23 cellular contexts compared by ENCODE assay signal in genomic region chrX:39873111-39873510, GRCh38.
DNase-seq lines count a peak whose midpoint lies in the region; ATAC-seq, FAIRE-seq and TF ChIP-seq lines count a peak whose summit lies in the region.
"Had no signal": no experiment of that assay in that cellular context is flagged by ENCODE, and none has a peak within 500 bp of the region (broad histone marks: within the 10 kb centered on the region; RNA-seq: fewer than 3 reads in every experiment).

No MANE protein-coding gene starts in this region.

- POLR2A ChIA-PET in activated CD4-positive, alpha-beta memory T cell treated with anti-CD3 and anti-CD28 coated beads for 36 hours (lab: Charles Lee), result interaction anchor here (1.8 to 2.7 kb wide), 2 partner anchors 13 to 18 kb away, joined by 14 to 22 read pairs; no protein-coding TSS in a partner anchor
- POLR2A ChIA-PET in activated CD4-positive, alpha-beta memory T cell treated with anti-CD3 and anti-CD28 coated beads, Interleukin-2, amount 10 ng/mL, durations not matched to agents 7 days and 5 days (lab: Charles Lee), result interaction anchor here (1.2 to 2.4 kb wide), 3 partner anchors 13 to 225 kb away, joined by 3 to 22 read pairs (median 17); partner anchors contain the start of gene BCOR
- POLR2A ChIA-PET in H1 (lab: Charles Lee; ENCODE audit: partially characterized antibody), result interaction anchor here (0.7 kb wide), 1 partner anchor 13 kb away, joined by 3 read pairs; no protein-coding TSS in a partner anchor

- peak overlapping the region; percentile 37 for H3K4me3 Mint-ChIP-seq in activated CD4-positive, alpha-beta memory T cell treated with anti-CD3 and anti-CD28 coated beads for 36 hours
- H3K4me3 Mint-ChIP-seq in activated CD4-positive, alpha-beta memory T cell treated with anti-CD3 and anti-CD28 coated beads, Interleukin-2, amount 10 ng/mL, durations not matched to agents 7 days and 5 days, result no peak overlapping the region

- H3K9me3 Mint-ChIP-seq in activated CD4-positive, alpha-beta memory T cell treated with anti-CD3 and anti-CD28 coated beads for 36 hours, result no peaks in the 10 kb centered on the region
- H3K9me3 Mint-ChIP-seq in activated CD4-positive, alpha-beta memory T cell treated with anti-CD3 and anti-CD28 coated beads, Interleukin-2, amount 10 ng/mL, durations not matched to agents 7 days and 5 days, result no peaks in the 10 kb centered on the region
- H3K9me3 Mint-ChIP-seq in activated naive CD4-positive, alpha-beta T cell treated with anti-CD3 and anti-CD28 coated beads, Interleukin-2, amount 50 U/mL, for 72 hours, result peaks cover 4 to 7% of the 10 kb centered on the region in 2 donors
- H3K9me3 Mint-ChIP-seq: CD8-positive, alpha-beta memory T cell had no signal

- TF ChIP-seq POLR2A in H1 (IDR thresholded peaks at IDR 0.05; ENCODE audit: control extremely low read depth in 1 of 2, low read depth in 2 of 2, low read length in 2 of 2), result no peak

- H3K4ac ChIP-seq in H1 (replicated peaks; ENCODE audit: insufficient read length, low read depth, low read length), result no peak overlapping the region

- H3K79me2 ChIP-seq in H1 (ENCODE audit: control insufficient read depth in 1 of 2, insufficient read depth in 2 of 2, low read length in 2 of 2), result no peaks in the 10 kb centered on the region

- H3K9ac ChIP-seq in H1 (replicated peaks in 1 of 4; ENCODE audit: extremely low read depth in 1 of 4, low read depth in 3 of 4, low read length in 3 of 4), result no peak overlapping the region

- no peaks in the 10 kb centered on the region for H3K9me3 ChIP-seq in H1 (ENCODE audit: insufficient read depth in 2 of 2, low read depth in 1 of 2, low read length in 1 of 2)

- H3K36me3 Mint-ChIP-seq in activated CD4-positive, alpha-beta memory T cell treated with anti-CD3 and anti-CD28 coated beads for 36 hours, result no peaks in the 10 kb centered on the region
- peaks cover 3% of the 10 kb centered on the region for H3K36me3 Mint-ChIP-seq in activated CD4-positive, alpha-beta memory T cell treated with anti-CD3 and anti-CD28 coated beads, Interleukin-2, amount 10 ng/mL, durations not matched to agents 7 days and 5 days (ENCODE audit: low read depth)
- H3K36me3 Mint-ChIP-seq in activated naive CD4-positive, alpha-beta T cell treated with anti-CD3 and anti-CD28 coated beads, Interleukin-2, amount 50 U/mL, for 72 hours, result peaks cover 0 to 11% of the 10 kb centered on the region in 2 donors
- H3K36me3 Mint-ChIP-seq: CD8-positive, alpha-beta memory T cell had no signal

- H3K79me1 ChIP-seq in H1 (ENCODE audit: low read depth, low read length), result no peaks in the 10 kb centered on the region

- no peaks in the 10 kb centered on the region for H3K36me3 ChIP-seq in H1 (ENCODE audit: control insufficient read depth in 2 of 4, insufficient read depth in 4 of 4, low read length in 3 of 4)

- TF ChIP-seq CTCF in H1 (IDR thresholded peaks at IDR 0.05; ENCODE audit: control extremely low read depth in 1 of 3, insufficient read depth in 1 of 3, low read depth in 1 of 3, low read length in 3 of 3), result no peak

- H3K27me3 ChIP-seq in H1 (replicated peaks in 1 of 4; ENCODE audit: control insufficient read depth in 3 of 4, extremely low read depth in 1 of 4, insufficient read depth in 3 of 4, low read length in 3 of 4), result no peaks in the 10 kb centered on the region; a peak in 1 of 7 replicates

- ATAC-seq in activated naive CD4-positive, alpha-beta T cell treated with anti-CD3 and anti-CD28 coated beads, Interleukin-2, amount 50 U/mL, for 72 hours, result peak in 1 of 2 donors; percentile 13

- 95% methylated on average over 4 of the region's 5 CpGs; no CpG with 5 or more reads in 1 of the 2 experiments for WGBS in H1 (ENCODE audit: extremely low coverage in 1 of 2, insufficient coverage in 1 of 2, insufficient read length in 1 of 2, insufficient replicate concordance in 2 of 2, low coverage in 1 of 2, low lambda C conversion rate in 2 of 2, missing lambda C conversion rate in 1 of 2), 2 experiments

- no peak overlapping the region for H3K14ac ChIP-seq in H1 (ENCODE audit: insufficient read length)

- intact Hi-C loops in activated CD4-positive, alpha-beta memory T cell treated with anti-CD3 and anti-CD28 coated beads for 36 hours (cut with micrococcal nuclease), result loop anchor here (5.0 kb wide), 3 partner anchors 56 to 299 kb away; partner anchors contain the start of gene BCOR

- peaks cover 0 to 4% (median 1%) of the 10 kb centered on the region in 4 experiments; a peak in 2 of 7 replicates for H3K4me1 ChIP-seq in H1 (replicated peaks in 1 of 4; ENCODE audit: control insufficient read depth in 3 of 4, insufficient read depth in 4 of 4, low read length in 3 of 4)

- no peak overlapping the region for H3K23ac ChIP-seq in H1 (ENCODE audit: insufficient read length)

- peak overlapping the region; percentile 39 for H3K27ac Mint-ChIP-seq in activated CD4-positive, alpha-beta memory T cell treated with anti-CD3 and anti-CD28 coated beads for 36 hours
- H3K27ac Mint-ChIP-seq in activated CD4-positive, alpha-beta memory T cell treated with anti-CD3 and anti-CD28 coated beads, Interleukin-2, amount 10 ng/mL, durations not matched to agents 7 days and 5 days, result no peak overlapping the region
- peak overlapping the region; percentile 86 to 96 for H3K27ac Mint-ChIP-seq in activated naive CD4-positive, alpha-beta T cell treated with anti-CD3 and anti-CD28 coated beads, Interleukin-2, amount 50 U/mL, for 72 hours

- H3K4me2 ChIP-seq in H1 (ENCODE audit: insufficient read depth in 1 of 2, low read depth in 2 of 2, low read length in 2 of 2), result no peak overlapping the region

- H3K4me1 Mint-ChIP-seq in activated CD4-positive, alpha-beta memory T cell treated with anti-CD3 and anti-CD28 coated beads for 36 hours (ENCODE audit: low read depth), result peaks cover 58% of the 10 kb centered on the region
- peaks cover 59% of the 10 kb centered on the region for H3K4me1 Mint-ChIP-seq in activated CD4-positive, alpha-beta memory T cell treated with anti-CD3 and anti-CD28 coated beads, Interleukin-2, amount 10 ng/mL, durations not matched to agents 7 days and 5 days

- H2BK5ac ChIP-seq in H1 (ENCODE audit: low read depth, low read length), result no peak overlapping the region

- H4K8ac ChIP-seq in H1 (ENCODE audit: extremely low read depth, insufficient read depth, low read length), result no peak overlapping the region

- CTCF ChIA-PET in activated CD4-positive, alpha-beta memory T cell treated with anti-CD3 and anti-CD28 coated beads for 36 hours (lab: Charles Lee), result interaction anchor here (1.7 kb wide), 1 partner anchor 14 kb away, joined by 6 read pairs; no protein-coding TSS in a partner anchor
- CTCF ChIA-PET in activated CD4-positive, alpha-beta memory T cell treated with anti-CD3 and anti-CD28 coated beads, Interleukin-2, amount 10 ng/mL, durations not matched to agents 7 days and 5 days (lab: Charles Lee), result no interaction called here
- CTCF ChIA-PET in H1 (lab: Charles Lee; ENCODE audit: partially characterized antibody), result no interaction called here

- no peak overlapping the region for H2BK12ac ChIP-seq in H1 (ENCODE audit: low read depth, low read length)

- H3K56ac ChIP-seq in H1 (replicated peaks; ENCODE audit: insufficient read length, low read depth, low read length), result no peak overlapping the region

- no peak overlapping the region for H2AK5ac ChIP-seq in H1 (ENCODE audit: low read depth, low read length)

- no peaks in the 10 kb centered on the region for H3K23me2 ChIP-seq in H1 (ENCODE audit: low read depth, low read length)

- no peak overlapping the region for H3K18ac ChIP-seq in H1 (ENCODE audit: extremely low read depth, low read length)

- TF ChIP-seq EP300 in H1 (IDR thresholded peaks at IDR 0.05; ENCODE audit: borderline replicate concordance in 1 of 2, low read depth in 2 of 2, low read length in 2 of 2), result no peak

- FAIRE-seq in GM19239 (lab: Jason Lieb, UNC) (peak; percentile 77), H1 (lab: Jason Lieb, UNC) (no peak)
- FAIRE-seq: A204.1, H54 had no signal

- no peak for DNase-seq in activated CD4-positive, alpha-beta memory T cell treated with anti-CD3 and anti-CD28 coated beads for 36 hours
- no peak for DNase-seq in activated CD4-positive, alpha-beta memory T cell treated with anti-CD3 and anti-CD28 coated beads, Interleukin-2, amount 10 ng/mL, durations not matched to agents 7 days and 5 days
- DNase-seq in activated naive CD4-positive, alpha-beta T cell treated with anti-CD3 and anti-CD28 coated beads, Interleukin-2, amount 50 U/mL, for 72 hours (ENCODE audit: low spot score in 2 of 2), result no peak
- no peak for DNase-seq in activated naive CD4-positive, alpha-beta T cell (lab: John Stamatoyannopoulos, UW)
- DNase-seq in GM19239 (ENCODE audit: insufficient read length, low spot score), result no peak
- no peak for DNase-seq in H1 (ENCODE audit: low read depth in 1 of 2, low spot score in 2 of 2)
- DNase-seq in GM19240 (ENCODE audit: insufficient read length, low spot score), result no peak
- DNase-seq in NCI-H1417 treated with DMSO at 0.1 percent for 48 hours (lab: John Stamatoyannopoulos, UW), result no peak
- DNase-seq: Calu3; CD8-positive, alpha-beta memory T cell; DMS153; GDM1; Karpas-422; MM.1S; NCI-H1048; NCI-H1436; NCI-H1930; NCI-H748 treated with DMSO at 0.1 percent for 48 hours; SHP77 treated with DMSO at 0.1 percent for 48 hours had no signal

- H3K4me3 ChIP-seq in H1 (ENCODE audit: extremely low read depth in 1 of 4, insufficient read depth in 2 of 4, low read depth in 3 of 4, low read length in 4 of 4), result no peak overlapping the region

- H2AFZ ChIP-seq in H1 (ENCODE audit: low read length), result no peak overlapping the region

- no peaks in the 10 kb centered on the region for H3K27me3 Mint-ChIP-seq in activated CD4-positive, alpha-beta memory T cell treated with anti-CD3 and anti-CD28 coated beads for 36 hours
- no peaks in the 10 kb centered on the region for H3K27me3 Mint-ChIP-seq in activated CD4-positive, alpha-beta memory T cell treated with anti-CD3 and anti-CD28 coated beads, Interleukin-2, amount 10 ng/mL, durations not matched to agents 7 days and 5 days

- no peak overlapping the region for H2BK15ac ChIP-seq in H1 (ENCODE audit: low read length)

- H4K20me1 ChIP-seq in H1 (replicated peaks in 1 of 2; ENCODE audit: control insufficient read depth in 1 of 2, insufficient read depth in 2 of 2, low read length in 2 of 2), result no peaks in the 10 kb centered on the region

- no peak for TF ChIP-seq RAD21 in H1 (IDR thresholded peaks at IDR 0.05 in 1 of 2, conservative IDR thresholded peaks at IDR 0.05 in 1 of 2; ENCODE audit: low read depth in 2 of 2, low read length in 2 of 2)

- no peak overlapping the region for H4K91ac ChIP-seq in H1 (replicated peaks; ENCODE audit: insufficient read length, low read length)

- H2BK120ac ChIP-seq in H1 (replicated peaks; ENCODE audit: low read depth, low read length), result no peak overlapping the region

- H4K5ac ChIP-seq in H1 (ENCODE audit: insufficient read length, low read depth, low read length), result no peak overlapping the region

- H3K27ac ChIP-seq in H1 (ENCODE audit: low read depth, low read length), result no peak overlapping the region
- H3K27ac ChIP-seq: C4-2B, RWPE1 had no signal

- H2BK20ac ChIP-seq in H1 (ENCODE audit: low read length), result 0 out of 2 replicates have a peak overlapping the region, but pooled peaks have one; percentile 32

TF ChIP-seq in H1, 55 proteins besides CTCF, POLR2A, EP300 and RAD21 (continues in another document):
- TF ChIP-seq TAF1 (IDR thresholded peaks at IDR 0.05; ENCODE audit: low read depth, low read length) (no peak), EZH2 (IDR thresholded peaks at IDR 0.05; ENCODE audit: low read depth, low read length, severe bottlenecking) (no peak), CBX8 (IDR thresholded peaks at IDR 0.05; ENCODE audit: borderline replicate concordance, low read depth, low read length) (no peak)
